Comparison of ENCODE assay signal across 1 cellular context in genomic region chr12:82685721-82686222, GRCh38.
TF ChIP-seq lines count a peak whose summit lies in the region.

No MANE protein-coding gene starts in this region.

TF ChIP-seq in H1, 55 proteins besides CTCF, POLR2A, EP300 and RAD21:
- TF ChIP-seq BACH1 (IDR thresholded peaks at IDR 0.05; ENCODE audit: low read length) (no peak), ATF2 (IDR thresholded peaks at IDR 0.05; ENCODE audit: low read length) (no peak), YY1 (IDR thresholded peaks at IDR 0.05; ENCODE audit: low read depth, low read length) (0 out of 2 replicates have a peak, but pooled peaks have one; percentile 41), BRCA1 (IDR thresholded peaks at IDR 0.05; ENCODE audit: low read depth, low read length) (no peak), HDAC6 (IDR thresholded peaks at IDR 0.05; ENCODE audit: low read depth, low read length) (no peak), KDM1A (IDR thresholded peaks at IDR 0.05; ENCODE audit: borderline replicate concordance, low read length) (no peak), ZNF274 (IDR thresholded peaks at IDR 0.05; ENCODE audit: borderline replicate concordance, extremely low read depth, low read length) (no peak), SP2 (IDR thresholded peaks at IDR 0.05; ENCODE audit: low read length) (no peak), HDAC2 (IDR thresholded peaks at IDR 0.05; ENCODE audit: borderline replicate concordance in 1 of 2, low read depth in 2 of 2, low read length in 2 of 2) (no peak), SIN3A (conservative IDR thresholded peaks at IDR 0.05 in 1 of 2, IDR thresholded peaks at IDR 0.05 in 1 of 2; ENCODE audit: low read depth in 1 of 2, low read length in 2 of 2) (0 out of 4 replicates have a peak, but pooled peaks of 1 of the 2 experiments have one; percentile 39), NRF1 (IDR thresholded peaks at IDR 0.05; ENCODE audit: low read depth, low read length) (no peak), KDM5A (IDR thresholded peaks at IDR 0.05; ENCODE audit: low read length) (no peak), TCF12 (IDR thresholded peaks at IDR 0.05; ENCODE audit: low read depth, low read length) (no peak), TEAD4 (IDR thresholded peaks at IDR 0.05; ENCODE audit: low read depth, low read length) (no peak), SIRT6 (IDR thresholded peaks at IDR 0.05; ENCODE audit: low read length) (no peak), CTBP2 (IDR thresholded peaks at IDR 0.05; ENCODE audit: borderline replicate concordance, insufficient read depth, insufficient read length, low read length) (no peak), CBX5 (IDR thresholded peaks at IDR 0.05; ENCODE audit: low read depth, low read length) (no peak), SP1 (IDR thresholded peaks at IDR 0.05; ENCODE audit: low read depth, low read length) (peak; percentile 41; the same call in 1 of the 2 replicates), CREB1 (IDR thresholded peaks at IDR 0.05) (peak; percentile 49; the same call in 1 of the 2 replicates), CEBPB (IDR thresholded peaks at IDR 0.05; ENCODE audit: low read depth, low read length) (no peak), SP4 (IDR thresholded peaks at IDR 0.05; ENCODE audit: low read length) (no peak), TAF7 (optimal IDR thresholded peaks at IDR 0.05; ENCODE audit: borderline replicate concordance, low read depth, low read length) (no peak), JUND (IDR thresholded peaks at IDR 0.05; ENCODE audit: low read length) (no peak), SIX5 (IDR thresholded peaks at IDR 0.05; ENCODE audit: low read depth, low read length) (no peak), MAX (IDR thresholded peaks at IDR 0.05) (peak; percentile 65), TBP (IDR thresholded peaks at IDR 0.05; ENCODE audit: low read depth, low read length) (no peak), SRF (IDR thresholded peaks at IDR 0.05; ENCODE audit: low read depth, low read length) (no peak), CHD2 (IDR thresholded peaks at IDR 0.05; ENCODE audit: low read length) (no peak; the same call in 1 of the 2 replicates), RXRA (IDR thresholded peaks at IDR 0.05; ENCODE audit: insufficient read depth, low read depth, low read length) (no peak), USF2 (IDR thresholded peaks at IDR 0.05; ENCODE audit: low read length) (no peak), TAF1 (IDR thresholded peaks at IDR 0.05; ENCODE audit: low read depth, low read length) (no peak), GABPA (IDR thresholded peaks at IDR 0.05; ENCODE audit: borderline replicate concordance, insufficient read depth, low read length) (no peak), GTF2F1 (IDR thresholded peaks at IDR 0.05; ENCODE audit: borderline replicate concordance, low read depth, low read length) (no peak), CHD1 (IDR thresholded peaks at IDR 0.05; ENCODE audit: low read depth, low read length) (no peak), CBX8 (IDR thresholded peaks at IDR 0.05; ENCODE audit: borderline replicate concordance, low read depth, low read length) (no peak), POLR2AphosphoS5 (IDR thresholded peaks at IDR 0.05; ENCODE audit: low read depth, low read length) (no peak)
- TF ChIP-seq, protein P1, sequence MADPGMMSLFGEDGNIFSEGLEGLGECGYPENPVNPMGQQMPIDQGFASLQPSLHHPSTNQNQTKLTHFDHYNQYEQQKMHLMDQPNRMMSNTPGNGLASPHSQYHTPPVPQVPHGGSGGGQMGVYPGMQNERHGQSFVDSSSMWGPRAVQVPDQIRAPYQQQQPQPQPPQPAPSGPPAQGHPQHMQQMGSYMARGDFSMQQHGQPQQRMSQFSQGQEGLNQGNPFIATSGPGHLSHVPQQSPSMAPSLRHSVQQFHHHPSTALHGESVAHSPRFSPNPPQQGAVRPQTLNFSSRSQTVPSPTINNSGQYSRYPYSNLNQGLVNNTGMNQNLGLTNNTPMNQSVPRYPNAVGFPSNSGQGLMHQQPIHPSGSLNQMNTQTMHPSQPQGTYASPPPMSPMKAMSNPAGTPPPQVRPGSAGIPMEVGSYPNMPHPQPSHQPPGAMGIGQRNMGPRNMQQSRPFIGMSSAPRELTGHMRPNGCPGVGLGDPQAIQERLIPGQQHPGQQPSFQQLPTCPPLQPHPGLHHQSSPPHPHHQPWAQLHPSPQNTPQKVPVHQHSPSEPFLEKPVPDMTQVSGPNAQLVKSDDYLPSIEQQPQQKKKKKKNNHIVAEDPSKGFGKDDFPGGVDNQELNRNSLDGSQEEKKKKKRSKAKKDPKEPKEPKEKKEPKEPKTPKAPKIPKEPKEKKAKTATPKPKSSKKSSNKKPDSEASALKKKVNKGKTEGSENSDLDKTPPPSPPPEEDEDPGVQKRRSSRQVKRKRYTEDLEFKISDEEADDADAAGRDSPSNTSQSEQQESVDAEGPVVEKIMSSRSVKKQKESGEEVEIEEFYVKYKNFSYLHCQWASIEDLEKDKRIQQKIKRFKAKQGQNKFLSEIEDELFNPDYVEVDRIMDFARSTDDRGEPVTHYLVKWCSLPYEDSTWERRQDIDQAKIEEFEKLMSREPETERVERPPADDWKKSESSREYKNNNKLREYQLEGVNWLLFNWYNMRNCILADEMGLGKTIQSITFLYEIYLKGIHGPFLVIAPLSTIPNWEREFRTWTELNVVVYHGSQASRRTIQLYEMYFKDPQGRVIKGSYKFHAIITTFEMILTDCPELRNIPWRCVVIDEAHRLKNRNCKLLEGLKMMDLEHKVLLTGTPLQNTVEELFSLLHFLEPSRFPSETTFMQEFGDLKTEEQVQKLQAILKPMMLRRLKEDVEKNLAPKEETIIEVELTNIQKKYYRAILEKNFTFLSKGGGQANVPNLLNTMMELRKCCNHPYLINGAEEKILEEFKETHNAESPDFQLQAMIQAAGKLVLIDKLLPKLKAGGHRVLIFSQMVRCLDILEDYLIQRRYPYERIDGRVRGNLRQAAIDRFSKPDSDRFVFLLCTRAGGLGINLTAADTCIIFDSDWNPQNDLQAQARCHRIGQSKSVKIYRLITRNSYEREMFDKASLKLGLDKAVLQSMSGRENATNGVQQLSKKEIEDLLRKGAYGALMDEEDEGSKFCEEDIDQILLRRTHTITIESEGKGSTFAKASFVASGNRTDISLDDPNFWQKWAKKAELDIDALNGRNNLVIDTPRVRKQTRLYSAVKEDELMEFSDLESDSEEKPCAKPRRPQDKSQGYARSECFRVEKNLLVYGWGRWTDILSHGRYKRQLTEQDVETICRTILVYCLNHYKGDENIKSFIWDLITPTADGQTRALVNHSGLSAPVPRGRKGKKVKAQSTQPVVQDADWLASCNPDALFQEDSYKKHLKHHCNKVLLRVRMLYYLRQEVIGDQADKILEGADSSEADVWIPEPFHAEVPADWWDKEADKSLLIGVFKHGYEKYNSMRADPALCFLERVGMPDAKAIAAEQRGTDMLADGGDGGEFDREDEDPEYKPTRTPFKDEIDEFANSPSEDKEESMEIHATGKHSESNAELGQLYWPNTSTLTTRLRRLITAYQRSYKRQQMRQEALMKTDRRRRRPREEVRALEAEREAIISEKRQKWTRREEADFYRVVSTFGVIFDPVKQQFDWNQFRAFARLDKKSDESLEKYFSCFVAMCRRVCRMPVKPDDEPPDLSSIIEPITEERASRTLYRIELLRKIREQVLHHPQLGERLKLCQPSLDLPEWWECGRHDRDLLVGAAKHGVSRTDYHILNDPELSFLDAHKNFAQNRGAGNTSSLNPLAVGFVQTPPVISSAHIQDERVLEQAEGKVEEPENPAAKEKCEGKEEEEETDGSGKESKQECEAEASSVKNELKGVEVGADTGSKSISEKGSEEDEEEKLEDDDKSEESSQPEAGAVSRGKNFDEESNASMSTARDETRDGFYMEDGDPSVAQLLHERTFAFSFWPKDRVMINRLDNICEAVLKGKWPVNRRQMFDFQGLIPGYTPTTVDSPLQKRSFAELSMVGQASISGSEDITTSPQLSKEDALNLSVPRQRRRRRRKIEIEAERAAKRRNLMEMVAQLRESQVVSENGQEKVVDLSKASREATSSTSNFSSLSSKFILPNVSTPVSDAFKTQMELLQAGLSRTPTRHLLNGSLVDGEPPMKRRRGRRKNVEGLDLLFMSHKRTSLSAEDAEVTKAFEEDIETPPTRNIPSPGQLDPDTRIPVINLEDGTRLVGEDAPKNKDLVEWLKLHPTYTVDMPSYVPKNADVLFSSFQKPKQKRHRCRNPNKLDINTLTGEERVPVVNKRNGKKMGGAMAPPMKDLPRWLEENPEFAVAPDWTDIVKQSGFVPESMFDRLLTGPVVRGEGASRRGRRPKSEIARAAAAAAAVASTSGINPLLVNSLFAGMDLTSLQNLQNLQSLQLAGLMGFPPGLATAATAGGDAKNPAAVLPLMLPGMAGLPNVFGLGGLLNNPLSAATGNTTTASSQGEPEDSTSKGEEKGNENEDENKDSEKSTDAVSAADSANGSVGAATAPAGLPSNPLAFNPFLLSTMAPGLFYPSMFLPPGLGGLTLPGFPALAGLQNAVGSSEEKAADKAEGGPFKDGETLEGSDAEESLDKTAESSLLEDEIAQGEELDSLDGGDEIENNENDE (IDR thresholded peaks at IDR 0.05; ENCODE audit: insufficient replicate concordance, low read length) = no peak
